In genomic region chrX:134202561-134202960, GRCh38 we compare ENCODE assay signal across 1 cellular context.
TF ChIP-seq lines count a peak whose summit lies in the region.

No MANE protein-coding gene starts in this region.

TF ChIP-seq in H1, 55 proteins besides CTCF, POLR2A, EP300 and RAD21:
- TF ChIP-seq SP4 (IDR thresholded peaks at IDR 0.05; ENCODE audit: low read length) (no peak), TEAD4 (IDR thresholded peaks at IDR 0.05; ENCODE audit: low read depth, low read length) (no peak), JUND (IDR thresholded peaks at IDR 0.05; ENCODE audit: low read length) (no peak), SRF (IDR thresholded peaks at IDR 0.05; ENCODE audit: low read depth, low read length) (no peak), E2F6 (IDR thresholded peaks at IDR 0.05) (no peak), CBX5 (IDR thresholded peaks at IDR 0.05; ENCODE audit: low read depth, low read length) (no peak)
